ENCODE assay signal across 9 cellular contexts in genomic region chr3:94525039-94525438, GRCh38.
DNase-seq lines count a peak whose midpoint lies in the region; ATAC-seq, FAIRE-seq and TF ChIP-seq lines count a peak whose summit lies in the region.
"Had no signal": no experiment of that assay in that cellular context is flagged by ENCODE, and none has a peak within 500 bp of the region (broad histone marks: within the 10 kb centered on the region; RNA-seq: fewer than 3 reads in every experiment).

No MANE protein-coding gene starts in this region.

- no peak overlapping the region for H2AFZ ChIP-seq in MM.1S (ENCODE audit: low read length)

- H3K4me3 ChIP-seq in liver (ENCODE audit: low read depth in 1 of 3, low read length in 3 of 3) (peak overlapping the region in 2 of 3 donors; percentile 2 to 9), MM.1S (ENCODE audit: low read length) (no peak overlapping the region)
- H3K4me3 ChIP-seq: lung had no signal

- peaks cover 3 to 24% (median 17%) of the 10 kb centered on the region in 4 donors for H3K4me1 ChIP-seq in liver (ENCODE audit: control insufficient read depth in 4 of 4, insufficient read depth in 4 of 4, low read length in 3 of 4)
- H3K4me1 ChIP-seq in MM.1S (ENCODE audit: low read length), result no peaks in the 10 kb centered on the region

- H3K27me3 ChIP-seq in liver (ENCODE audit: control insufficient read depth in 4 of 4, insufficient read depth in 4 of 4, low read length in 3 of 4) (no peaks in the 10 kb centered on the region), MM.1S (replicated peaks; ENCODE audit: insufficient read depth, low read length) (no peaks in the 10 kb centered on the region)

- no peak for FAIRE-seq in frontal cortex (lab: Jason Lieb, UNC)

- intact Hi-C loops in MCF 10A (cut with micrococcal nuclease), result no loop called here
- intact Hi-C loops in activated CD8-positive, alpha-beta T cell treated with anti-CD3 and anti-CD28 coated beads for 36 hours (cut with micrococcal nuclease), result no loop called here

- H3K9ac ChIP-seq in liver (ENCODE audit: low read depth in 1 of 2, low read length in 2 of 2) (peak overlapping the region in 1 of 2 donors; percentile 71), MM.1S (ENCODE audit: low read length) (no peak overlapping the region)

- H3K79me2 ChIP-seq in MM.1S (ENCODE audit: low read length), result no peaks in the 10 kb centered on the region

- H3K27ac ChIP-seq in liver (ENCODE audit: low read depth in 1 of 2, low read length in 2 of 2) (peak overlapping the region; percentile 66 to 80), MM.1S (ENCODE audit: low read length) (no peak overlapping the region)

- no peaks in the 10 kb centered on the region for H3K9me2 ChIP-seq in MM.1S (replicated peaks; ENCODE audit: insufficient read depth, low read length)

- H4K20me1 ChIP-seq in MM.1S (ENCODE audit: insufficient read depth, low read length), result no peaks in the 10 kb centered on the region

- BruUV-seq in MCF 10A (replicated peaks; lab: Mats Ljungman, UMichigan), result no TSS peak

- H3K27me3 Mint-ChIP-seq in MCF 10A (ENCODE audit: insufficient read depth, unreplicated experiment), result peaks cover 15% of the 10 kb centered on the region
- H3K27me3 Mint-ChIP-seq in activated CD8-positive, alpha-beta T cell treated with anti-CD3 and anti-CD28 coated beads for 36 hours, result no peaks in the 10 kb centered on the region

- no peaks in the 10 kb centered on the region for H3K36me3 Mint-ChIP-seq in MCF 10A (ENCODE audit: insufficient read depth, unreplicated experiment)
- no peaks in the 10 kb centered on the region for H3K36me3 Mint-ChIP-seq in activated CD8-positive, alpha-beta T cell treated with anti-CD3 and anti-CD28 coated beads for 36 hours (ENCODE audit: low read depth)

- POLR2A ChIA-PET in MCF 10A (lab: Yijun Ruan, JAX), result no interaction called here
- POLR2A ChIA-PET in activated CD8-positive, alpha-beta T cell treated with anti-CD3 and anti-CD28 coated beads for 36 hours (lab: Charles Lee), result no interaction called here

- no peaks in the 10 kb centered on the region for H3F3A ChIP-seq in MM.1S (ENCODE audit: insufficient read depth, low read length)

- H3K4me1 Mint-ChIP-seq in MCF 10A (ENCODE audit: insufficient read depth, unreplicated experiment), result no peaks in the 10 kb centered on the region
- no peaks in the 10 kb centered on the region for H3K4me1 Mint-ChIP-seq in activated CD8-positive, alpha-beta T cell treated with anti-CD3 and anti-CD28 coated beads for 36 hours (ENCODE audit: low read depth)

- TF ChIP-seq RAD21 in liver (IDR thresholded peaks at IDR 0.05), result peak; percentile 89 to 94

- H3K4me3 Mint-ChIP-seq in MCF 10A (ENCODE audit: unreplicated experiment), result no peak overlapping the region
- no peak overlapping the region for H3K4me3 Mint-ChIP-seq in activated CD8-positive, alpha-beta T cell treated with anti-CD3 and anti-CD28 coated beads for 36 hours

- no peak for TF ChIP-seq CTCF in MCF 10A (IDR thresholded peaks at IDR 0.05; ENCODE audit: unreplicated experiment)
- peak; percentile 74 for TF ChIP-seq CTCF in liver (IDR thresholded peaks at IDR 0.05; ENCODE audit: low read depth, low read length, missing input control)
- no peak for TF ChIP-seq CTCF in MM.1S (IDR thresholded peaks at IDR 0.05; ENCODE audit: low read length)
- no peak for TF ChIP-seq CTCF in activated CD8-positive, alpha-beta T cell treated with anti-CD3 and anti-CD28 coated beads for 36 hours (IDR thresholded peaks at IDR 0.05)

- H3K9me3 ChIP-seq in liver (ENCODE audit: control insufficient read depth in 4 of 4, low read length in 3 of 4) (no peaks in the 10 kb centered on the region), MM.1S (replicated peaks; ENCODE audit: insufficient read depth, low read length) (no peaks in the 10 kb centered on the region)

- no peak overlapping the region for H3K4me2 ChIP-seq in MM.1S (ENCODE audit: low read depth, low read length)

- no peak for ATAC-seq in activated CD8-positive, alpha-beta T cell treated with anti-CD3 and anti-CD28 coated beads for 36 hours

- WGBS in liver, result 50% methylated on average over 6 of the region's 6 CpGs

- no peaks in the 10 kb centered on the region for H3K36me3 ChIP-seq in liver (ENCODE audit: control insufficient read depth in 4 of 4, insufficient read depth in 3 of 4, low read depth in 1 of 4, low read length in 3 of 4)
- H3K36me3 ChIP-seq in MM.1S (replicated peaks; ENCODE audit: insufficient read depth, low read length), result no peaks in the 10 kb centered on the region

- H3K27ac Mint-ChIP-seq in MCF 10A (ENCODE audit: low read depth, unreplicated experiment), result no peak overlapping the region
- no peak overlapping the region for H3K27ac Mint-ChIP-seq in activated CD8-positive, alpha-beta T cell treated with anti-CD3 and anti-CD28 coated beads for 36 hours

- DNase-seq in Ammon's horn (ENCODE audit: low spot score) (peak; percentile 56), M059J (ENCODE audit: low read depth) (peak; percentile 2), MCF 10A (ENCODE audit: unreplicated experiment) (peak; percentile 33), MM.1S (no peak), frontal cortex (ENCODE audit: low spot score in 2 of 2) (no peak)
- DNase-seq in activated CD4-positive, CD25-positive, alpha-beta regulatory T cell (lab: John Stamatoyannopoulos, UW), result no peak
- no peak for DNase-seq in activated CD8-positive, alpha-beta T cell treated with anti-CD3 and anti-CD28 coated beads for 36 hours

- no peaks in the 10 kb centered on the region for H3K9me3 Mint-ChIP-seq in MCF 10A (ENCODE audit: unreplicated experiment)
- H3K9me3 Mint-ChIP-seq in activated CD8-positive, alpha-beta T cell treated with anti-CD3 and anti-CD28 coated beads for 36 hours, result no peaks in the 10 kb centered on the region

- CTCF ChIA-PET in MCF 10A (lab: Yijun Ruan, JAX), result interaction anchor here (0.7 kb wide), 2 partner anchors 128 to 1806 kb away, joined by 4 to 7 read pairs; no protein-coding TSS in a partner anchor
- CTCF ChIA-PET in activated CD8-positive, alpha-beta T cell treated with anti-CD3 and anti-CD28 coated beads for 36 hours (lab: Charles Lee), result no interaction called here

TF ChIP-seq in liver, 16 proteins besides CTCF, POLR2A, EP300 and RAD21:
- TF ChIP-seq ATF3 (IDR thresholded peaks at IDR 0.05), result no peak

Comparison
In these comparisons a context has a peak if more than half of its experiments do, and no peak if none do; other contexts are left out.
1. DNase-seq: peak in Ammon's horn (single experiment), M059J (single experiment) and MCF 10A (single experiment); none in activated CD4-positive, CD25-positive, alpha-beta regulatory T cell (0 of 4), MM.1S (single experiment), activated CD8-positive, alpha-beta T cell treated with anti-CD3 and anti-CD28 coated beads for 36 hours (single experiment) and frontal cortex (0 of 2).